ENCODE assay signal across 10 cellular contexts in the genomic region with DNA sequence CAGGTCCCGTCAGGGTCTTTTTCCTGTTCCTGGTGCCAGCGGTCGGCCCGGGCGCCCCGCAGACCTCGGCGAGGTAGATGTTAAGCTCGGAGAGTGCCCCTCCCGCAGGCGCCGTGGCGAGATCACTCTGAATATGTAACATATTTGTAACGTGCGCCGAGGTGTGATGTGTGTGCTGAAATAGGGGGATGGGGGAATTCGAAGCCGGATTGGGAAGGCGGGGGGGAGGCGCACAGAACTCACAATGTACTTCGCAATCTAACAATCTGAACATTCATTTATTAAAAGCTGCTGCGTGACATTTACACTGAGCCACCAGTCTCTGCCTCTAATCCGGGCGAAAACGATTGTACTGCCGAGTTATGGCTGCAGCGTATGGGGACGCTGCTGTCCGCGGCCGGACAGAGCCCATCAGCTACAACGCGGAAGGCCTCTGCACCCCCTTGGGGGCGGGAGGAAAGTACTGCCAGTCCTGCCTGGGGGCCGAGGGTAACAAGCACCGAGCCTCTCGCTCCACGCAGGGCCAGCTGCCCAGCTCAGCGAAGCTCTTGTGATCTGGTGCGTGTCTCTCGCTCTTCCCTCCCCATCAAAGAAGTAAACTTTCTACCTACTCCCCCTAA. TPM values are rescaled to one million over a fixed set of nuclear protein-coding genes. Genes with fewer than 3 reads are reported as not detected.
DNase-seq lines count a peak whose midpoint lies in the region; ATAC-seq, FAIRE-seq and TF ChIP-seq lines count a peak whose summit lies in the region.
"Had no signal": no experiment of that assay in that cellular context is flagged by ENCODE, and none has a peak within 500 bp of the region (broad histone marks: within the 10 kb centered on the region; RNA-seq: fewer than 3 reads in every experiment).

No MANE protein-coding gene starts in this region.

- H3K27me3 Mint-ChIP-seq in CD8-positive, alpha-beta T cell (ENCODE audit: low read depth) = peaks cover 91% of the 10 kb centered on the region

- H3K27ac Mint-ChIP-seq in CD8-positive, alpha-beta T cell = no peak overlapping the region

- no peak for DNase-seq in CD8-positive, alpha-beta T cell
- DNase-seq in NT2/D1 (ENCODE audit: low read depth, low spot score) (no peak), esophagus muscularis mucosa (ENCODE audit: extremely low spot score) (peak; percentile 79), pancreas (no peak), inferior parietal cortex (ENCODE audit: extremely low spot score) (no peak), germinal center (ENCODE audit: low spot score) (no peak)
- DNase-seq: aorta had no signal

- intact Hi-C loops in CD8-positive, alpha-beta T cell (cut with DNase I, micrococcal nuclease) = loop anchor here (5.0 to 10.0 kb wide), 5 partner anchors 109 to 297 kb away; partner anchors contain the start of gene ZNF644 (in 1 of the 2)
- intact Hi-C loops in esophagus muscularis mucosa (cut with DNase I) (no loop called here), pancreas (cut with DNase I) (loop anchor here in 1 of 3 donors (10.0 kb wide), 1 partner anchor 439 kb away; no protein-coding TSS in a partner anchor)

- peak overlapping the region; percentile 71 for H3K4me3 Mint-ChIP-seq in CD8-positive, alpha-beta T cell

- FAIRE-seq in pancreas (lab: Jason Lieb, UNC) = no peak

- H3K4me3 ChIP-seq in CD8-positive, alpha-beta T cell (ENCODE audit: low read depth, low read length) = peak overlapping the region; percentile 5
- H3K4me3 ChIP-seq in NT2/D1 (ENCODE audit: insufficient read length, low read depth) (peak overlapping the region; percentile 55), esophagus muscularis mucosa (peak overlapping the region; percentile 35 to 53 (median 39)), pancreas (peak overlapping the region in 2 of 4 donors; percentile 25 to 45)

- CTCF ChIA-PET in CD8-positive, alpha-beta T cell (lab: Charles Lee) = no interaction called here

- no peaks in the 10 kb centered on the region for H3K9me3 ChIP-seq in CD8-positive, alpha-beta T cell (ENCODE audit: low read length)
- H3K9me3 ChIP-seq in NT2/D1 (ENCODE audit: insufficient read depth, low read length) (no peaks in the 10 kb centered on the region), esophagus muscularis mucosa (no peaks in the 10 kb centered on the region), pancreas (no peaks in the 10 kb centered on the region)

- H3K27me3 ChIP-seq in CD8-positive, alpha-beta T cell (ENCODE audit: insufficient read depth, low read length) = peaks cover 88% of the 10 kb centered on the region
- H3K27me3 ChIP-seq in NT2/D1 (ENCODE audit: insufficient read depth, insufficient read length) (peaks cover 100% of the 10 kb centered on the region), esophagus muscularis mucosa (peaks cover 17 to 100% (median 91%) of the 10 kb centered on the region in 4 donors), pancreas (peaks cover 13 to 75% (median 41%) of the 10 kb centered on the region in 4 donors)

- H3K4me1 ChIP-seq in CD8-positive, alpha-beta T cell (ENCODE audit: insufficient read depth, low read length) = peaks cover 42% of the 10 kb centered on the region
- H3K4me1 ChIP-seq in NT2/D1 (ENCODE audit: insufficient read depth, insufficient read length) (peaks cover 5% of the 10 kb centered on the region), esophagus muscularis mucosa (peaks cover 47 to 69% (median 64%) of the 10 kb centered on the region in 4 donors), pancreas (peaks cover 0 to 19% (median 0%) of the 10 kb centered on the region in 3 donors)

- no peak for ATAC-seq in CD8-positive, alpha-beta T cell
- ATAC-seq in pancreas (peak; percentile 45 to 55 (median 50)), HG03095 (IDR thresholded peaks at IDR 0.05; ENCODE audit: unreplicated experiment) (no peak), GM21717 (IDR thresholded peaks at IDR 0.05; ENCODE audit: unreplicated experiment) (no peak)

- H3K4me1 Mint-ChIP-seq in CD8-positive, alpha-beta T cell (ENCODE audit: low read depth) = peaks cover 61% of the 10 kb centered on the region

- no peaks in the 10 kb centered on the region for H3K36me3 Mint-ChIP-seq in CD8-positive, alpha-beta T cell

- H3K9me3 Mint-ChIP-seq in CD8-positive, alpha-beta T cell = peaks cover 17% of the 10 kb centered on the region

- H3K9ac ChIP-seq in NT2/D1 (ENCODE audit: insufficient read length, low read depth) = peak overlapping the region; percentile 58

- no peak overlapping the region for H3K27ac ChIP-seq in CD8-positive, alpha-beta T cell (ENCODE audit: low read depth, low read length)
- no peak overlapping the region for H3K27ac ChIP-seq in esophagus muscularis mucosa (replicated peaks in 1 of 4)
- no peak overlapping the region for H3K27ac ChIP-seq in pancreas

- TF ChIP-seq EP300 in esophagus muscularis mucosa (IDR thresholded peaks at IDR 0.05) = no peak

- POLR2A ChIA-PET in CD8-positive, alpha-beta T cell (lab: Charles Lee) = interaction anchor here (1.2 kb wide), 1 partner anchor 14 kb away, joined by 3 read pairs; no protein-coding TSS in a partner anchor

- TF ChIP-seq POLR2A in esophagus muscularis mucosa (IDR thresholded peaks at IDR 0.05; ENCODE audit: low read depth) = no peak

- WGBS in esophagus muscularis mucosa = 6% methylated on average over 10 of the region's 41 CpGs
- 3% methylated on average over 41 of the region's 41 CpGs for WGBS in pancreas, 2 donors

- H3K36me3 ChIP-seq in CD8-positive, alpha-beta T cell (ENCODE audit: insufficient read depth, low read length) = no peaks in the 10 kb centered on the region
- H3K36me3 ChIP-seq in NT2/D1 (ENCODE audit: insufficient read depth, insufficient read length, low read length) (no peaks in the 10 kb centered on the region), esophagus muscularis mucosa (no peaks in the 10 kb centered on the region), pancreas (no peaks in the 10 kb centered on the region)

- TF ChIP-seq CTCF in CD8-positive, alpha-beta T cell (IDR thresholded peaks at IDR 0.05) = no peak
- TF ChIP-seq CTCF in esophagus muscularis mucosa (IDR thresholded peaks at IDR 0.05) (no peak), pancreas (IDR thresholded peaks at IDR 0.05) (no peak)

RNA-seq across cellular contexts. Expression of gene BARHL2, which starts 8.3 kb away (rescaled TPM):
- not detected for total RNA-seq in CD8-positive, alpha-beta T cell
- total RNA-seq in esophagus muscularis mucosa = not detected
- total RNA-seq in pancreas = not detected
- polyA plus RNA-seq in pancreas = not detected
- total RNA-seq: aorta, kidney epithelial cell had no signal
- polyA plus RNA-seq: aorta had no signal

Comparison
In these comparisons a context has a peak if more than half of its experiments do, and no peak if none do; other contexts are left out.
1. ATAC-seq: peak in pancreas (4 of 4); none in CD8-positive, alpha-beta T cell (single experiment), HG03095 (single experiment) and GM21717 (single experiment).